In the genomic region with DNA sequence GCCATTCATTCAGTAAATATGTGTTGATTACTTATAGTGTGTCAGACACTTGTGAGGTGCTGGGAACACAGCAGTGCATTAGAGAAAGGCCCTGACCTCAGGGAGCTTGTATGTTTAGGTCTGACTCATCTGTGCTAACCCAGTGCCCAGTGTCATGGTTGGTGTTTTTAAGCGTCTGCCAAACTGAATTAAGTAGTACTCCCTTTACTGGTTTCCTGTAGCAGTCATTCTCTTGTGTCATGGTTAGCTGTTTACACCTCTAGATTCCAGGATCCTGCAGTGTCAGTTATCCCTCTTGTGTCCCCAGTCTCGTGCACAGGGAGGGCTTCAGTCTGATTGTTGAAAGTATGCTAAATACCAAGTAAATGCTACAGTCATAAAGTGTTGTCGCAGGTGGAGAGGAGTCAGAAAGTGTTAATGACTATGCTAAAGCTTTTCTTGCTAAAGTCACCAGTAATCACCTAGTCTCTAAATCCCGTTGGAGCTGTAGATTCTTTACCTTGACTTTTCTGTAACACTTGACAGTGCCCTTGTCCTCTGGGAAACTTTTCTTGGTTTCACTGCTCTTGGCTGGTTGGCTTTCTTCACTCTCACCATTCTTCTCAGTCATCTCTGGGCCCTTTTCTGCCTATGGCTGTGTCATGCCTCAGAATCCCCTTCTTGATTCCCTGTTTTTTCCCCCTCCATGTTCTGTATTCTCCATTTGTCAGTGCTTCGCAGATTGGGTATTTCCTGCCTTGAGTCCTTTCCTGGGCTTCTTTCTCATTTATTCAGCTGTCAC, we compare ENCODE assay signal across 10 cellular contexts. TPM values are rescaled to one million over a fixed set of nuclear protein-coding genes. Genes with fewer than 3 reads are reported as not detected.
DNase-seq lines count a peak whose midpoint lies in the region; ATAC-seq and TF ChIP-seq lines count a peak whose summit lies in the region.
"Had no signal": no experiment of that assay in that cellular context is flagged by ENCODE, and none has a peak within 500 bp of the region (broad histone marks: within the 10 kb centered on the region; RNA-seq: fewer than 3 reads in every experiment).

No MANE protein-coding gene starts in this region.

- intact Hi-C loops in activated CD4-positive, alpha-beta T cell treated with anti-CD3 and anti-CD28 coated beads, Interleukin-2, amount 10 ng/mL, durations not matched to agents 24 days and 14 days (cut with micrococcal nuclease) = loop anchor here (2.0 to 5.0 kb wide), 2 partner anchors 13 to 36 kb away; no protein-coding TSS in a partner anchor

- H3K4me3 ChIP-seq in brain microvascular endothelial cell (ENCODE audit: low read depth, low read length) = no peak overlapping the region
- H3K4me3 ChIP-seq: lower lobe of right lung had no signal

- H3K27me3 ChIP-seq in brain microvascular endothelial cell (replicated peaks) = no peaks in the 10 kb centered on the region

- no peaks in the 10 kb centered on the region for H3K27me3 Mint-ChIP-seq in activated CD4-positive, alpha-beta T cell treated with anti-CD3 and anti-CD28 coated beads, Interleukin-2, amount 10 ng/mL, durations not matched to agents 24 days and 14 days

- no peak for DNase-seq in activated CD4-positive, alpha-beta T cell treated with anti-CD3 and anti-CD28 coated beads, Interleukin-2, amount 10 ng/mL, durations not matched to agents 24 days and 14 days
- no peak for DNase-seq in activated CD4-positive, alpha-beta T cell treated with anti-CD3 and anti-CD28 coated beads, Interleukin-2, amount 50 U/mL, for 48 hours
- peak; percentile 49 for DNase-seq in brain microvascular endothelial cell
- DNase-seq in renal cortical epithelial cell (ENCODE audit: low read depth) = peak; percentile 78
- no peak for DNase-seq in activated effector memory CD4-positive, alpha-beta T cell treated with anti-CD3 and anti-CD28 coated beads, Interleukin-2, amount 50 U/mL, for 16 hours
- DNase-seq in HuH-7.5 (ENCODE audit: low spot score) = no peak
- DNase-seq: lower lobe of right lung, T-helper 9 cell had no signal

- H3K36me3 ChIP-seq in brain microvascular endothelial cell (replicated peaks) = no peaks in the 10 kb centered on the region
- H3K36me3 ChIP-seq: lower lobe of right lung had no signal

- no peak overlapping the region for H3K27ac ChIP-seq in brain microvascular endothelial cell
- H3K27ac ChIP-seq: lower lobe of right lung had no signal

- H3K4me3 Mint-ChIP-seq in activated CD4-positive, alpha-beta T cell treated with anti-CD3 and anti-CD28 coated beads, Interleukin-2, amount 10 ng/mL, durations not matched to agents 24 days and 14 days = no peak overlapping the region

- H3K27ac Mint-ChIP-seq in activated CD4-positive, alpha-beta T cell treated with anti-CD3 and anti-CD28 coated beads, Interleukin-2, amount 10 ng/mL, durations not matched to agents 24 days and 14 days = peak overlapping the region; percentile 14

- H3K4me1 Mint-ChIP-seq in activated CD4-positive, alpha-beta T cell treated with anti-CD3 and anti-CD28 coated beads, Interleukin-2, amount 10 ng/mL, durations not matched to agents 24 days and 14 days = peaks cover 56% of the 10 kb centered on the region

- TF ChIP-seq CTCF in brain microvascular endothelial cell (IDR thresholded peaks at IDR 0.05; ENCODE audit: low read depth, low read length, missing control alignments) = no peak

- in situ Hi-C loops in brain microvascular endothelial cell (cut with HindIII; ENCODE audit: low pct_ligation_motif_present, low sequenced_read_pairs) = no loop called here

- peaks cover 5% of the 10 kb centered on the region for H3K36me3 Mint-ChIP-seq in activated CD4-positive, alpha-beta T cell treated with anti-CD3 and anti-CD28 coated beads, Interleukin-2, amount 10 ng/mL, durations not matched to agents 24 days and 14 days (ENCODE audit: low read depth)

- no peaks in the 10 kb centered on the region for H3K9me3 Mint-ChIP-seq in activated CD4-positive, alpha-beta T cell treated with anti-CD3 and anti-CD28 coated beads, Interleukin-2, amount 10 ng/mL, durations not matched to agents 24 days and 14 days

- peak; percentile 38 for ATAC-seq in HG03442 (IDR thresholded peaks at IDR 0.05; ENCODE audit: unreplicated experiment)
- ATAC-seq in HG02763 (IDR thresholded peaks at IDR 0.05; ENCODE audit: unreplicated experiment) = no peak
- ATAC-seq: lower lobe of right lung had no signal

RNA-seq across cellular contexts. Expression of gene UCK2, which starts 14.4 kb away (rescaled TPM):
- 108 and 110 TPM in 2 replicates for total RNA-seq in activated CD4-positive, alpha-beta T cell treated with anti-CD3 and anti-CD28 coated beads, Interleukin-2, amount 10 ng/mL, durations not matched to agents 24 days and 14 days
- 62.4 and 96.9 TPM in 2 replicates for total RNA-seq in renal cortical epithelial cell

Comparison
In these comparisons a context has a peak if more than half of its experiments do, and no peak if none do; other contexts are left out.
1. DNase-seq: peak in brain microvascular endothelial cell (single experiment) and renal cortical epithelial cell (single experiment); none in activated CD4-positive, alpha-beta T cell treated with anti-CD3 and anti-CD28 coated beads, Interleukin-2, amount 10 ng/mL, durations not matched to agents 24 days and 14 days (single experiment), activated CD4-positive, alpha-beta T cell treated with anti-CD3 and anti-CD28 coated beads, Interleukin-2, amount 50 U/mL, for 48 hours (0 of 2), activated effector memory CD4-positive, alpha-beta T cell treated with anti-CD3 and anti-CD28 coated beads, Interleukin-2, amount 50 U/mL, for 16 hours (single experiment) and HuH-7.5 (single experiment).